ENCODE assay signal across 1 cellular context in the genomic region with DNA sequence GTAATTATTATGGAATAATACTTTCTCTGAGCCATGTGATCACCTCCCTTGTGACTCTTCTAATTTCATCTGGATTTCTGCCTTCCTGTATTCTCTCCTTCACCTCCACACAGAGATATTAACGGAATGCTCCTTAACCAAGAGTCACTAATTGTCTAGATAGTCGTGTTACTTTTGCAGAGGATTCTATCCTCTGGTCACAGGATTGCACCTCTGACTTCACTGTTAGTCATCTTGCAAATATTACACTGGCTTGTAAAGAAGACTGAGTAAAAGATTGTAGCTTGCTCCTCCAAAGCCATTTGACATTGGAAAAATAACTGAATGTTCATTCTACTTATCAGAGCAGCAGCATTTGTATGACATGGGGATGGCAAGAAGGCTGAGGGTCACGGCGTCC.
TF ChIP-seq lines count a peak whose summit lies in the region.

No MANE protein-coding gene starts in this region.

TF ChIP-seq in SK-N-SH treated with all-trans-retinoic acid at 6 μM for 48 hours, 23 proteins besides CTCF, POLR2A, EP300 and RAD21 (continued from another document):
- TF ChIP-seq, protein P1, sequence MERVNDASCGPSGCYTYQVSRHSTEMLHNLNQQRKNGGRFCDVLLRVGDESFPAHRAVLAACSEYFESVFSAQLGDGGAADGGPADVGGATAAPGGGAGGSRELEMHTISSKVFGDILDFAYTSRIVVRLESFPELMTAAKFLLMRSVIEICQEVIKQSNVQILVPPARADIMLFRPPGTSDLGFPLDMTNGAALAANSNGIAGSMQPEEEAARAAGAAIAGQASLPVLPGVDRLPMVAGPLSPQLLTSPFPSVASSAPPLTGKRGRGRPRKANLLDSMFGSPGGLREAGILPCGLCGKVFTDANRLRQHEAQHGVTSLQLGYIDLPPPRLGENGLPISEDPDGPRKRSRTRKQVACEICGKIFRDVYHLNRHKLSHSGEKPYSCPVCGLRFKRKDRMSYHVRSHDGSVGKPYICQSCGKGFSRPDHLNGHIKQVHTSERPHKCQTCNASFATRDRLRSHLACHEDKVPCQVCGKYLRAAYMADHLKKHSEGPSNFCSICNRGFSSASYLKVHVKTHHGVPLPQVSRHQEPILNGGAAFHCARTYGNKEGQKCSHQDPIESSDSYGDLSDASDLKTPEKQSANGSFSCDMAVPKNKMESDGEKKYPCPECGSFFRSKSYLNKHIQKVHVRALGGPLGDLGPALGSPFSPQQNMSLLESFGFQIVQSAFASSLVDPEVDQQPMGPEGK (CRISPR knock-in tag; IDR thresholded peaks at IDR 0.05; ENCODE audit: borderline replicate concordance): no peak
- TF ChIP-seq OSR1 (CRISPR knock-in tag; IDR thresholded peaks at IDR 0.05) (no peak), ESRRG (CRISPR knock-in tag; IDR thresholded peaks at IDR 0.05) (no peak), ZFP3 (CRISPR knock-in tag; IDR thresholded peaks at IDR 0.05) (no peak), BACH2 (CRISPR knock-in tag; IDR thresholded peaks at IDR 0.05; ENCODE audit: borderline replicate concordance) (no peak), ZC3H10 (CRISPR knock-in tag; IDR thresholded peaks at IDR 0.05) (no peak), GLIS3 (CRISPR knock-in tag; IDR thresholded peaks at IDR 0.05) (no peak), TOX (CRISPR knock-in tag; IDR thresholded peaks at IDR 0.05; ENCODE audit: borderline replicate concordance) (no peak), ZNF70 (CRISPR knock-in tag; IDR thresholded peaks at IDR 0.05) (no peak), RARB (CRISPR knock-in tag; IDR thresholded peaks at IDR 0.05) (no peak), ISL1 (CRISPR knock-in tag; IDR thresholded peaks at IDR 0.05) (no peak)
- TF ChIP-seq, protein P2, sequence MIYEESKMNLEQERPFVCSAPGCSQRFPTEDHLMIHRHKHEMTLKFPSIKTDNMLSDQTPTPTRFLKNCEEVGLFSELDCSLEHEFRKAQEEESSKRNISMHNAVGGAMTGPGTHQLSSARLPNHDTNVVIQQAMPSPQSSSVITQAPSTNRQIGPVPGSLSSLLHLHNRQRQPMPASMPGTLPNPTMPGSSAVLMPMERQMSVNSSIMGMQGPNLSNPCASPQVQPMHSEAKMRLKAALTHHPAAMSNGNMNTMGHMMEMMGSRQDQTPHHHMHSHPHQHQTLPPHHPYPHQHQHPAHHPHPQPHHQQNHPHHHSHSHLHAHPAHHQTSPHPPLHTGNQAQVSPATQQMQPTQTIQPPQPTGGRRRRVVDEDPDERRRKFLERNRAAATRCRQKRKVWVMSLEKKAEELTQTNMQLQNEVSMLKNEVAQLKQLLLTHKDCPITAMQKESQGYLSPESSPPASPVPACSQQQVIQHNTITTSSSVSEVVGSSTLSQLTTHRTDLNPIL (CRISPR knock-in tag; IDR thresholded peaks at IDR 0.05; ENCODE audit: low read depth): no peak
- TF ChIP-seq, protein P3, sequence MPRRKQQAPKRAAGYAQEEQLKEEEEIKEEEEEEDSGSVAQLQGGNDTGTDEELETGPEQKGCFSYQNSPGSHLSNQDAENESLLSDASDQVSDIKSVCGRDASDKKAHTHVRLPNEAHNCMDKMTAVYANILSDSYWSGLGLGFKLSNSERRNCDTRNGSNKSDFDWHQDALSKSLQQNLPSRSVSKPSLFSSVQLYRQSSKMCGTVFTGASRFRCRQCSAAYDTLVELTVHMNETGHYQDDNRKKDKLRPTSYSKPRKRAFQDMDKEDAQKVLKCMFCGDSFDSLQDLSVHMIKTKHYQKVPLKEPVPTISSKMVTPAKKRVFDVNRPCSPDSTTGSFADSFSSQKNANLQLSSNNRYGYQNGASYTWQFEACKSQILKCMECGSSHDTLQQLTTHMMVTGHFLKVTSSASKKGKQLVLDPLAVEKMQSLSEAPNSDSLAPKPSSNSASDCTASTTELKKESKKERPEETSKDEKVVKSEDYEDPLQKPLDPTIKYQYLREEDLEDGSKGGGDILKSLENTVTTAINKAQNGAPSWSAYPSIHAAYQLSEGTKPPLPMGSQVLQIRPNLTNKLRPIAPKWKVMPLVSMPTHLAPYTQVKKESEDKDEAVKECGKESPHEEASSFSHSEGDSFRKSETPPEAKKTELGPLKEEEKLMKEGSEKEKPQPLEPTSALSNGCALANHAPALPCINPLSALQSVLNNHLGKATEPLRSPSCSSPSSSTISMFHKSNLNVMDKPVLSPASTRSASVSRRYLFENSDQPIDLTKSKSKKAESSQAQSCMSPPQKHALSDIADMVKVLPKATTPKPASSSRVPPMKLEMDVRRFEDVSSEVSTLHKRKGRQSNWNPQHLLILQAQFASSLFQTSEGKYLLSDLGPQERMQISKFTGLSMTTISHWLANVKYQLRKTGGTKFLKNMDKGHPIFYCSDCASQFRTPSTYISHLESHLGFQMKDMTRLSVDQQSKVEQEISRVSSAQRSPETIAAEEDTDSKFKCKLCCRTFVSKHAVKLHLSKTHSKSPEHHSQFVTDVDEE (CRISPR knock-in tag; IDR thresholded peaks at IDR 0.05): no peak
